Comparison of ENCODE assay signal across 2 cellular contexts in genomic region chr17:75511610-75512575, GRCh38.
A peak's percentile ranks its signal among the peaks of the same experiment; 100 is the strongest.
TF ChIP-seq lines count a peak whose summit lies in the region.

No MANE protein-coding gene starts in this region.

TF ChIP-seq in Ishikawa, 13 proteins besides CTCF, POLR2A, EP300 and RAD21:
- TF ChIP-seq ZBTB7A (IDR thresholded peaks at IDR 0.05; ENCODE audit: low read depth) (no peak), TCF12 (IDR thresholded peaks at IDR 0.05; ENCODE audit: low read depth) (no peak), NFIC (IDR thresholded peaks at IDR 0.05) (peak; percentile 93)
TF ChIP-seq in Ishikawa: peak in this region for 1.

TF ChIP-seq in HepG2, 621 proteins besides CTCF, POLR2A, EP300 and RAD21 (continues in another document):
- TF ChIP-seq SP5 (CRISPR knock-in tag; IDR thresholded peaks at IDR 0.05; ENCODE audit: borderline replicate concordance, low read depth) (peak; percentile 99), ZNF530 (CRISPR knock-in tag; IDR thresholded peaks at IDR 0.05; ENCODE audit: low read depth) (no peak), SRSF9 (IDR thresholded peaks at IDR 0.05; ENCODE audit: borderline replicate concordance, insufficient read depth, low read depth, low read length, poor library complexity, severe bottlenecking) (no peak), PHF21A (CRISPR knock-in tag; IDR thresholded peaks at IDR 0.05) (peak; percentile 88), ZBTB43 (CRISPR knock-in tag; conservative IDR thresholded peaks at IDR 0.05) (0 out of 2 replicates have a peak, but pooled peaks have one; percentile 57), ZFP90 (CRISPR knock-in tag; IDR thresholded peaks at IDR 0.05; ENCODE audit: borderline replicate concordance) (peak; percentile 91; the same call in 1 of the 2 replicates), ZFP91 (CRISPR knock-in tag; IDR thresholded peaks at IDR 0.05; ENCODE audit: borderline replicate concordance) (peak; percentile 80), ZBTB37 (CRISPR knock-in tag; IDR thresholded peaks at IDR 0.05) (no peak), ZBTB33 (CRISPR knock-in tag; IDR thresholded peaks at IDR 0.05) (peak; percentile 91), PHB2 (IDR thresholded peaks at IDR 0.05; ENCODE audit: partially characterized antibody) (no peak), ZC3H13 (CRISPR knock-in tag; IDR thresholded peaks at IDR 0.05) (peak; percentile 72; the same call in 1 of the 2 replicates), ZNF737 (CRISPR knock-in tag; IDR thresholded peaks at IDR 0.05; ENCODE audit: borderline replicate concordance) (no peak; the same call in 1 of the 2 replicates), SMYD3 (CRISPR knock-in tag; IDR thresholded peaks at IDR 0.05) (no peak; the same call in 1 of the 2 replicates), ZNF550 (CRISPR knock-in tag; IDR thresholded peaks at IDR 0.05; ENCODE audit: borderline replicate concordance) (peak; percentile 9; the same call in 1 of the 2 replicates), SOX13 (IDR thresholded peaks at IDR 0.05) (no peak), SOX13 (CRISPR knock-in tag; conservative IDR thresholded peaks at IDR 0.05 in 1 of 2, IDR thresholded peaks at IDR 0.05 in 1 of 2) (peak in 1 of 2 experiments; percentile 85; a peak in 2 of 4 replicates), TCF7L2 (IDR thresholded peaks at IDR 0.05; ENCODE audit: low read depth, low read length) (no peak), ZNF558 (CRISPR knock-in tag; IDR thresholded peaks at IDR 0.05; ENCODE audit: borderline replicate concordance) (peak; percentile 56; the same call in 1 of the 2 replicates), ZNF281 (CRISPR knock-in tag; IDR thresholded peaks at IDR 0.05; ENCODE audit: borderline replicate concordance) (peak; percentile 67; the same call in 1 of the 2 replicates), ATF7-NPFF (CRISPR knock-in tag; IDR thresholded peaks at IDR 0.05; ENCODE audit: low read depth) (peak; percentile 83), ZFP36 (IDR thresholded peaks at IDR 0.05; ENCODE audit: borderline replicate concordance, low read depth, low read length, partially characterized antibody) (no peak), ZNF282 (IDR thresholded peaks at IDR 0.05; ENCODE audit: partially characterized antibody) (no peak), FOXA1 (IDR thresholded peaks at IDR 0.05) (no peak), FOXA1 (CRISPR knock-in tag; IDR thresholded peaks at IDR 0.05) (peak; percentile 97), ZNF780A (CRISPR knock-in tag; IDR thresholded peaks at IDR 0.05) (no peak), SMAD9 (CRISPR knock-in tag; IDR thresholded peaks at IDR 0.05) (no peak), XBP1 (CRISPR knock-in tag; IDR thresholded peaks at IDR 0.05) (no peak), RNF219 (CRISPR knock-in tag; IDR thresholded peaks at IDR 0.05) (no peak), SMARCC2 (IDR thresholded peaks at IDR 0.05) (no peak), GPN1 (CRISPR knock-in tag; IDR thresholded peaks at IDR 0.05; ENCODE audit: borderline replicate concordance) (no peak), CBX1 (IDR thresholded peaks at IDR 0.05; ENCODE audit: low read depth) (peak; percentile 83), HBP1 (CRISPR knock-in tag; IDR thresholded peaks at IDR 0.05; ENCODE audit: low read depth) (peak; percentile 77; the same call in 1 of the 2 replicates), NR2C2 (CRISPR knock-in tag; IDR thresholded peaks at IDR 0.05; ENCODE audit: borderline replicate concordance) (no peak; the same call in 1 of the 2 replicates), TBX2 (CRISPR knock-in tag; IDR thresholded peaks at IDR 0.05; ENCODE audit: borderline replicate concordance) (peak; percentile 100), MTF1 (CRISPR knock-in tag; IDR thresholded peaks at IDR 0.05) (no peak), DDIT3 (CRISPR knock-in tag; IDR thresholded peaks at IDR 0.05) (no peak), ZNF800 (CRISPR knock-in tag; IDR thresholded peaks at IDR 0.05) (0 out of 2 replicates have a peak, but pooled peaks have one; percentile 44), ZNF432 (CRISPR knock-in tag; IDR thresholded peaks at IDR 0.05; ENCODE audit: borderline replicate concordance) (no peak), PRPF4 (IDR thresholded peaks at IDR 0.05; ENCODE audit: low read depth, low read length, poor library complexity, severe bottlenecking) (no peak), RFXANK (CRISPR knock-in tag; IDR thresholded peaks at IDR 0.05) (no peak), ZNF205 (CRISPR knock-in tag; IDR thresholded peaks at IDR 0.05) (peak; percentile 93), ZNF792 (CRISPR knock-in tag; IDR thresholded peaks at IDR 0.05) (peak; percentile 18; the same call in 1 of the 2 replicates), HNF1B (CRISPR knock-in tag; IDR thresholded peaks at IDR 0.05) (peak; percentile 92), FOSL2 (CRISPR knock-in tag; IDR thresholded peaks at IDR 0.05) (peak; percentile 64), ZBTB20 (CRISPR knock-in tag; IDR thresholded peaks at IDR 0.05; ENCODE audit: borderline replicate concordance, low read depth) (peak; percentile 90; the same call in 1 of the 2 replicates), ZNF768 (CRISPR knock-in tag; IDR thresholded peaks at IDR 0.05) (peak; percentile 86), ZBTB8A (CRISPR knock-in tag; IDR thresholded peaks at IDR 0.05; ENCODE audit: borderline replicate concordance, low read depth) (no peak), MEF2D (CRISPR knock-in tag; IDR thresholded peaks at IDR 0.05) (peak; percentile 92)
